ENCODE assay signal across 8 cellular contexts in the genomic region with DNA sequence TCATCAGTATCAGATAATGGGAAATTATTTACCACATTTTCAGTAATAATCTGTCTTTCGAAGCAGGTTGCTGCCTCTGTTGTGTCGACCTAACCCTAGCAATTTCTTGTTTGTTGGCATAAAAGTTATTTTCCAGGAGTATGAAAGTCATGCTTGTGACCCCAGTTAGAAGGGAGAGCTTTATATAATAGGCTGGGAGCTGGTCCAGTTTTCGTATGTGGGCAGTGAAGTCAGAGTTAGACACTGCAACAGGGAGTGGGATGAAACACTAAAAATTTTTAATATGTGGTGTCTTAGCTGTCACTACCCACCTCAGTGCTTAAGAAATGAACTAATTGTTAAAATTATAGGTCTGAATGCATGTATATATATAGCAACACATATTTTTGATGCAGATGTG.
"Had no signal": no experiment of that assay in that cellular context is flagged by ENCODE, and none has a peak within 500 bp of the region (broad histone marks: within the 10 kb centered on the region; RNA-seq: fewer than 3 reads in every experiment).

No MANE protein-coding gene starts in this region.

- H3K27ac Mint-ChIP-seq: IgD-negative memory B cell had no signal

- H3K27ac ChIP-seq: HL-60 had no signal

- H3K9me3 Mint-ChIP-seq: IgD-negative memory B cell had no signal

- FAIRE-seq: HepG2 had no signal

- DNase-seq: GOT3, H7, KBM-7 had no signal

- ATAC-seq: HCT116, HepG2 had no signal

- H3K9me3 ChIP-seq: HAP-1 had no signal

- H3K4me1 Mint-ChIP-seq: IgD-negative memory B cell had no signal

- H3K4me3 ChIP-seq: HAP-1 had no signal

- H3K36me3 ChIP-seq: HAP-1 had no signal

- H3K4me3 Mint-ChIP-seq: IgD-negative memory B cell had no signal

- H3K36me3 Mint-ChIP-seq: IgD-negative memory B cell had no signal

- H3K27me3 Mint-ChIP-seq: IgD-negative memory B cell had no signal
